In genomic region chr11:82832983-82833382, GRCh38 we compare ENCODE assay signal across 37 cellular contexts.
"Had no signal": no experiment of that assay in that cellular context is flagged by ENCODE, and none has a peak within 500 bp of the region (broad histone marks: within the 10 kb centered on the region; RNA-seq: fewer than 3 reads in every experiment).

No MANE protein-coding gene starts in this region.

- H3K4me3 ChIP-seq: adrenal gland, body of pancreas, breast epithelium had no signal

- H3K4me1 ChIP-seq: breast epithelium had no signal

- FAIRE-seq: astrocyte, TTC549 had no signal

- H3K9me3 ChIP-seq: adrenal gland, body of pancreas, breast epithelium had no signal

- H3K27me3 ChIP-seq: adrenal gland, body of pancreas, brain microvascular endothelial cell, breast epithelium had no signal

- H3K9me3 Mint-ChIP-seq: activated CD4-positive, alpha-beta memory T cell treated with anti-CD3 and anti-CD28 coated beads, Interleukin-2, amount 10 ng/mL, durations not matched to agents 7 days and 5 days; activated CD4-positive, alpha-beta T cell treated with anti-CD3 and anti-CD28 coated beads, Interleukin-2, amount 10 ng/mL, durations not matched to agents 7 days and 5 days; activated naive CD4-positive, alpha-beta T cell treated with anti-CD3 and anti-CD28 coated beads, Interleukin-2, amount 10 ng/mL, durations not matched to agents 7 days and 5 days; activated naive CD4-positive, alpha-beta T cell treated with anti-CD3 and anti-CD28 coated beads, Interleukin-2, amount 50 U/mL, for 72 hours; activated naive CD8-positive, alpha-beta T cell treated with anti-CD3 and anti-CD28 coated beads for 36 hours; activated T-cell treated with anti-CD3 and anti-CD28 coated beads, Interleukin-2, amount 50 U/mL, for 24 hours; activated T-helper 2 cell treated with anti-CD3 and anti-CD28 coated beads, Interferon-gamma antibody, Interleukin-2, Interleukin-4, amounts not matched to agents 10 μg/mL and 5 μg/mL and 100 μg/mL, durations not matched to agents 14 hours and 24 hours and 36 hours; T-helper 1 cell treated with Interleukin-12 subunit alpha and Interleukin-12 subunit beta and Interleukin-4 antibody, amounts not matched to agents 30 μg/mL and 1 μg/mL, for 36 hours; T-helper 2 cell treated with Interferon-gamma antibody and Interleukin-4, amounts not matched to agents 5 μg/mL and 100 μg/mL, for 36 hours; WTC11 had no signal

- ATAC-seq: activated CD4-positive, alpha-beta T cell treated with anti-CD3 and anti-CD28 coated beads for 36 hours; activated CD4-positive, CD25-positive, alpha-beta regulatory T cell treated with anti-CD3 and anti-CD28 coated beads, Interleukin-2, amount 50 U/mL, for 24 hours; activated CD8-positive, alpha-beta memory T cell treated with anti-CD3 and anti-CD28 coated beads, Interleukin-2, amount 10 ng/mL, durations not matched to agents 7 days and 5 days; activated CD8-positive, alpha-beta T cell treated with anti-CD3 and anti-CD28 coated beads, Interleukin-2, amount 10 ng/mL, durations not matched to agents 7 days and 5 days; activated naive CD4-positive, alpha-beta T cell treated with anti-CD3 and anti-CD28 coated beads, Interleukin-2, amount 50 U/mL, for 72 hours; body of pancreas; WTC11 had no signal

- H3K36me3 ChIP-seq: brain microvascular endothelial cell, breast epithelium, WERI-Rb-1 had no signal

- DNase-seq: activated CD4-positive, alpha-beta memory T cell treated with anti-CD3 and anti-CD28 coated beads, Interleukin-2, amount 10 ng/mL, durations not matched to agents 7 days and 5 days; activated CD4-positive, alpha-beta T cell treated with anti-CD3 and anti-CD28 coated beads for 1 hour; activated CD4-positive, alpha-beta T cell treated with anti-CD3 and anti-CD28 coated beads for 36 hours; activated CD4-positive, alpha-beta T cell treated with anti-CD3 and anti-CD28 coated beads for 48 hours; activated CD4-positive, alpha-beta T cell treated with anti-CD3 and anti-CD28 coated beads, Interleukin-2, amount 10 ng/mL, durations not matched to agents 7 days and 5 days; activated CD4-positive, alpha-beta T cell treated with anti-CD3 and anti-CD28 coated beads, Interleukin-2, amount 50 U/mL, for 48 hours; activated CD4-positive, CD25-positive, alpha-beta regulatory T cell; activated CD8-positive, alpha-beta memory T cell treated with anti-CD3 and anti-CD28 coated beads for 24 hours; activated CD8-positive, alpha-beta memory T cell treated with anti-CD3 and anti-CD28 coated beads, Interleukin-2, amount 10 ng/mL, durations not matched to agents 7 days and 5 days; activated CD8-positive, alpha-beta memory T cell treated with anti-CD3 and anti-CD28 coated beads, Interleukin-2, amount 50 U/mL, for 48 hours; activated CD8-positive, alpha-beta T cell treated with anti-CD3 and anti-CD28 coated beads, Interleukin-2, amount 10 ng/mL, durations not matched to agents 7 days and 5 days; activated effector memory CD4-positive, alpha-beta T cell treated with Interleukin-2 at 50 U/mL for 16 hours; activated gamma-delta T cell; activated naive CD4-positive, alpha-beta T cell treated with anti-CD3 and anti-CD28 coated beads, Interleukin-2, amount 10 ng/mL, durations not matched to agents 7 days and 5 days; activated naive CD4-positive, alpha-beta T cell treated with Interleukin-2 at 50 U/mL for 16 hours; activated naive CD8-positive, alpha-beta T cell treated with anti-CD3 and anti-CD28 coated beads for 36 hours; activated T-cell treated with anti-CD3 and anti-CD28 coated beads, Interleukin-2, amount 50 U/mL, for 24 hours; activated T-cell treated with anti-CD3 and anti-CD28 coated beads, Interleukin-2, amount 50 U/mL, for 48 hours; adrenal gland; amniotic stem cell; aorta; body of pancreas; brain microvascular endothelial cell; central memory CD4-positive, alpha-beta T cell; T-helper 1 cell; T-helper 2 cell; T-helper 9 cell; WERI-Rb-1 had no signal

- H3K4me3 Mint-ChIP-seq: activated CD4-positive, alpha-beta memory T cell treated with anti-CD3 and anti-CD28 coated beads, Interleukin-2, amount 10 ng/mL, durations not matched to agents 7 days and 5 days; activated CD4-positive, alpha-beta T cell treated with anti-CD3 and anti-CD28 coated beads for 36 hours; activated CD4-positive, alpha-beta T cell treated with anti-CD3 and anti-CD28 coated beads, Interleukin-2, amount 10 ng/mL, durations not matched to agents 7 days and 5 days; activated CD8-positive, alpha-beta memory T cell treated with anti-CD3 and anti-CD28 coated beads, Interleukin-2, amount 10 ng/mL, durations not matched to agents 7 days and 5 days; activated CD8-positive, alpha-beta T cell treated with anti-CD3 and anti-CD28 coated beads, Interleukin-2, amount 10 ng/mL, durations not matched to agents 7 days and 5 days; activated naive CD4-positive, alpha-beta T cell treated with anti-CD3 and anti-CD28 coated beads, Interleukin-2, amount 10 ng/mL, durations not matched to agents 7 days and 5 days; activated naive CD8-positive, alpha-beta T cell treated with anti-CD3 and anti-CD28 coated beads for 36 hours; activated T-cell treated with anti-CD3 and anti-CD28 coated beads, Interleukin-2, amount 50 U/mL, for 24 hours; T-helper 1 cell treated with Interleukin-12 subunit alpha and Interleukin-12 subunit beta and Interleukin-4 antibody, amounts not matched to agents 30 μg/mL and 1 μg/mL, for 36 hours; T-helper 2 cell treated with Interferon-gamma antibody and Interleukin-4, amounts not matched to agents 5 μg/mL and 100 μg/mL, for 36 hours; WTC11 had no signal

- H3K27me3 Mint-ChIP-seq: activated CD4-positive, alpha-beta memory T cell treated with anti-CD3 and anti-CD28 coated beads, Interleukin-2, amount 10 ng/mL, durations not matched to agents 7 days and 5 days; activated CD4-positive, alpha-beta T cell treated with anti-CD3 and anti-CD28 coated beads for 36 hours; activated CD4-positive, alpha-beta T cell treated with anti-CD3 and anti-CD28 coated beads, Interleukin-2, amount 10 ng/mL, durations not matched to agents 7 days and 5 days; activated CD8-positive, alpha-beta memory T cell treated with anti-CD3 and anti-CD28 coated beads, Interleukin-2, amount 10 ng/mL, durations not matched to agents 7 days and 5 days; activated naive CD4-positive, alpha-beta T cell treated with anti-CD3 and anti-CD28 coated beads, Interleukin-2, amount 10 ng/mL, durations not matched to agents 7 days and 5 days; activated naive CD8-positive, alpha-beta T cell treated with anti-CD3 and anti-CD28 coated beads for 36 hours; activated T-cell treated with anti-CD3 and anti-CD28 coated beads, Interleukin-2, amount 50 U/mL, for 24 hours had no signal

- H3K4me1 Mint-ChIP-seq: activated CD4-positive, alpha-beta memory T cell treated with anti-CD3 and anti-CD28 coated beads, Interleukin-2, amount 10 ng/mL, durations not matched to agents 7 days and 5 days; activated CD4-positive, alpha-beta T cell treated with anti-CD3 and anti-CD28 coated beads for 36 hours; activated CD4-positive, alpha-beta T cell treated with anti-CD3 and anti-CD28 coated beads, Interleukin-2, amount 10 ng/mL, durations not matched to agents 7 days and 5 days; activated CD8-positive, alpha-beta memory T cell treated with anti-CD3 and anti-CD28 coated beads, Interleukin-2, amount 10 ng/mL, durations not matched to agents 7 days and 5 days; activated naive CD4-positive, alpha-beta T cell treated with anti-CD3 and anti-CD28 coated beads, Interleukin-2, amount 10 ng/mL, durations not matched to agents 7 days and 5 days; activated naive CD8-positive, alpha-beta T cell treated with anti-CD3 and anti-CD28 coated beads for 36 hours had no signal

- H3K27ac ChIP-seq: adrenal gland, body of pancreas, brain microvascular endothelial cell, breast epithelium, WERI-Rb-1 had no signal

- H3K27ac Mint-ChIP-seq: activated CD4-positive, alpha-beta memory T cell treated with anti-CD3 and anti-CD28 coated beads, Interleukin-2, amount 10 ng/mL, durations not matched to agents 7 days and 5 days; activated CD4-positive, alpha-beta T cell treated with anti-CD3 and anti-CD28 coated beads for 36 hours; activated CD4-positive, alpha-beta T cell treated with anti-CD3 and anti-CD28 coated beads, Interleukin-2, amount 10 ng/mL, durations not matched to agents 7 days and 5 days; activated CD8-positive, alpha-beta memory T cell treated with anti-CD3 and anti-CD28 coated beads, Interleukin-2, amount 10 ng/mL, durations not matched to agents 7 days and 5 days; activated CD8-positive, alpha-beta T cell treated with anti-CD3 and anti-CD28 coated beads, Interleukin-2, amount 10 ng/mL, durations not matched to agents 7 days and 5 days; activated naive CD4-positive, alpha-beta T cell treated with anti-CD3 and anti-CD28 coated beads, Interleukin-2, amount 10 ng/mL, durations not matched to agents 7 days and 5 days; activated naive CD4-positive, alpha-beta T cell treated with anti-CD3 and anti-CD28 coated beads, Interleukin-2, amount 50 U/mL, for 72 hours; activated naive CD8-positive, alpha-beta T cell treated with anti-CD3 and anti-CD28 coated beads for 36 hours; activated T-cell treated with anti-CD3 and anti-CD28 coated beads, Interleukin-2, amount 50 U/mL, for 24 hours; activated T-helper 2 cell treated with anti-CD3 and anti-CD28 coated beads, Interferon-gamma antibody, Interleukin-2, Interleukin-4, amounts not matched to agents 10 μg/mL and 5 μg/mL and 100 μg/mL, durations not matched to agents 14 hours and 24 hours and 36 hours; T-helper 1 cell treated with Interleukin-12 subunit alpha and Interleukin-12 subunit beta and Interleukin-4 antibody, amounts not matched to agents 30 μg/mL and 1 μg/mL, for 36 hours; T-helper 2 cell treated with Interferon-gamma antibody and Interleukin-4, amounts not matched to agents 5 μg/mL and 100 μg/mL, for 36 hours; WTC11 had no signal
